Comparison of ENCODE assay signal across 15 cellular contexts in the genomic region with DNA sequence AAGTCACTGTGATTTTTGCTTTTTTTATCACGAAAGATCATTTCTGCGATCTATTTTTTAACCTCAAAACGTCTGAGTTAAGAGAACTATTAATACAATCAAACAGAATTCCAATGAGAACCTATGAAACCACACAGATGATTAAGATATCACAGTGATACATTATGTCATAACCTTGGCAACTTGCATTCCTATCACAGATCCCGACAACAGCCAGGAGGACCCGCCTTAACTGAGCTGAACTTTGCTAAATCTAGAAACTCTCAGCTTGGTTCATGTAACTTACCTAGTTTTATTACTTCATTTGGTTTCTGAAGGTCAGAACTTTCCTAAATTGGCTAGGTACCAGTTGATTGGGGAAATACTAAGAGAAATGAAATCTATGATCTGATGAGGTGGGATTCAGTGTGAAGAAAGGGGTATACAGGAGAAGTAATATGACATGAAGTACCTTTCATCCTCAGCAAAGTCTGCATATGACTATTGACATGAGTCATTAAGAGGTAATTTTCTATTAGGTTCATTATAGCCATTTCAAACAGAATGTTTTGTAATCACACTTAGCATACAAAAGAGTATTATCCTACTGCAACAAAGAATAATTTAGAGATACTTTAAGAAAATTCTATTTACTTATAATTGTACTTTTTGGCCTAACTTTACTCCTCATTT. TPM values are rescaled to one million over a fixed set of nuclear protein-coding genes. Genes with fewer than 3 reads are reported as not detected.
DNase-seq lines count a peak whose midpoint lies in the region; ATAC-seq and TF ChIP-seq lines count a peak whose summit lies in the region.
"Had no signal": no experiment of that assay in that cellular context is flagged by ENCODE, and none has a peak within 500 bp of the region (broad histone marks: within the 10 kb centered on the region; RNA-seq: fewer than 3 reads in every experiment).

No MANE protein-coding gene starts in this region.

- H3F3A ChIP-seq in SK-N-SH (replicated peaks; ENCODE audit: insufficient read depth) (no peaks in the 10 kb centered on the region), PC-3 (ENCODE audit: low read length, unreplicated experiment) (peaks cover 11% of the 10 kb centered on the region)

- no peaks in the 10 kb centered on the region for H3K9me2 ChIP-seq in SK-N-SH
- no peaks in the 10 kb centered on the region for H3K9me2 ChIP-seq in PC-3 (replicated peaks; ENCODE audit: low read length)

- peaks cover 9 to 15% of the 10 kb centered on the region in 2 experiments for H3K36me3 ChIP-seq in SK-N-SH (replicated peaks in 1 of 2; ENCODE audit: control insufficient read depth in 1 of 2, insufficient read depth in 2 of 2, low read length in 1 of 2)
- H3K36me3 ChIP-seq in PC-3 (ENCODE audit: low read depth, low read length): peaks cover 5% of the 10 kb centered on the region; the same call in 1 of the 2 replicates

- POLR2A ChIA-PET in SK-N-SH (lab: Yijun Ruan, JAX): no interaction called here
- POLR2A ChIA-PET in PC-3 (lab: Charles Lee; ENCODE audit: unreplicated experiment): no interaction called here

- DNase-seq in SK-N-SH (no peak), PC-3 (peak; percentile 42), epithelial cell of prostate (ENCODE audit: low read depth, low spot score) (no peak), myocyte (ENCODE audit: low read depth) (peak; percentile 9), NCI-H774 (lab: John Stamatoyannopoulos, UW) (no peak), iPS-NIHi11 (ENCODE audit: low spot score) (no peak)
- DNase-seq: C1 segment of cervical spinal cord, NCI-H146, NCI-H2081 treated with DMSO at 0.1 percent for 48 hours, NCI-H2227 treated with DMSO at 0.1 percent for 48 hours, OCI-M1, Right ventricle myocardium superior had no signal

- peaks cover 0 to 2% of the 10 kb centered on the region in 2 experiments; a peak in 3 of 4 replicates for H3K4me1 ChIP-seq in SK-N-SH (ENCODE audit: control insufficient read depth in 1 of 2, insufficient read depth in 2 of 2, low read depth in 1 of 2, low read length in 1 of 2)
- peaks cover 31% of the 10 kb centered on the region for H3K4me1 ChIP-seq in PC-3 (ENCODE audit: insufficient read depth, low read length)

- H4K20me1 ChIP-seq in SK-N-SH (ENCODE audit: insufficient read depth) (peaks cover 7% of the 10 kb centered on the region; the same call in 1 of the 2 replicates), PC-3 (ENCODE audit: low read length) (peaks cover 22% of the 10 kb centered on the region)

- H3K79me2 ChIP-seq in SK-N-SH (ENCODE audit: insufficient read depth) (peaks cover 28% of the 10 kb centered on the region), PC-3 (ENCODE audit: low read length) (peaks cover 82% of the 10 kb centered on the region)

- H3K27ac ChIP-seq in SK-N-SH (ENCODE audit: low read depth in 2 of 2, low read length in 1 of 2) (peak overlapping the region in 1 of 2 experiments; percentile 29; a peak in 1 of 4 replicates), PC-3 (ENCODE audit: low read length) (peak overlapping the region; percentile 55), epithelial cell of prostate (peak overlapping the region; percentile 71)
- H3K27ac ChIP-seq: 22Rv1 had no signal

- TF ChIP-seq EP300 in SK-N-SH (IDR thresholded peaks at IDR 0.05; ENCODE audit: borderline replicate concordance in 1 of 2, low read depth in 1 of 2, low read length in 1 of 2): no peak

- intact Hi-C loops in PC-3 (cut with micrococcal nuclease): no loop called here

- H3K27me3 ChIP-seq in SK-N-SH (ENCODE audit: insufficient read depth) (no peaks in the 10 kb centered on the region), PC-3 (ENCODE audit: low read length) (no peaks in the 10 kb centered on the region)

- no TSS peak for BruUV-seq in PC-3 (replicated peaks; lab: Mats Ljungman, UMichigan)

- CTCF ChIA-PET in SK-N-SH (lab: Yijun Ruan, JAX) (interaction anchor here (0.6 kb wide), 1 partner anchor 106 kb away, joined by 3 read pairs; no protein-coding TSS in a partner anchor), PC-3 (lab: Charles Lee) (no interaction called here)

- no peak for TF ChIP-seq CTCF in SK-N-SH (IDR thresholded peaks at IDR 0.05)
- no peak for TF ChIP-seq CTCF in PC-3 (conservative IDR thresholded peaks at IDR 0.05; ENCODE audit: low read depth, low read length)

- no peak overlapping the region for H2AFZ ChIP-seq in SK-N-SH (ENCODE audit: low read depth)
- H2AFZ ChIP-seq in PC-3 (ENCODE audit: low read length): no peak overlapping the region

- no peaks in the 10 kb centered on the region for H3K9me3 ChIP-seq in SK-N-SH
- H3K9me3 ChIP-seq in PC-3 (ENCODE audit: low read length): no peaks in the 10 kb centered on the region

- peak; percentile 82 for ATAC-seq in SK-N-SH treated with all-trans-retinoic acid at 6 μM for 48 hours
- ATAC-seq in PC-3: 0 out of 2 replicates have a peak, but pooled peaks have one; percentile 30
- ATAC-seq in HG03196 (IDR thresholded peaks at IDR 0.05; ENCODE audit: unreplicated experiment): no peak

- H3K4me2 ChIP-seq in SK-N-SH (no peak overlapping the region), PC-3 (ENCODE audit: low read length) (peak overlapping the region; percentile 60)

- no peak overlapping the region for H3K9ac ChIP-seq in SK-N-SH
- H3K9ac ChIP-seq in PC-3 (ENCODE audit: low read length): no peak overlapping the region

- H3K4me3 ChIP-seq in SK-N-SH (ENCODE audit: low read depth in 2 of 2, low read length in 1 of 2): no peak overlapping the region
- peak overlapping the region; percentile 6; the same call in 1 of the 2 replicates for H3K4me3 ChIP-seq in PC-3 (ENCODE audit: low read length)

- WGBS in SK-N-SH (ENCODE audit: low lambda C conversion rate): 71% methylated on average over 5 of the region's 5 CpGs

- no peak for TF ChIP-seq RAD21 in SK-N-SH (IDR thresholded peaks at IDR 0.05; ENCODE audit: low read length)

TF ChIP-seq in SK-N-SH treated with all-trans-retinoic acid at 6 μM for 48 hours, 23 proteins besides CTCF, POLR2A, EP300 and RAD21 (continues in another document):
- TF ChIP-seq ZFP30 (CRISPR knock-in tag; IDR thresholded peaks at IDR 0.05) (no peak), ZNF70 (CRISPR knock-in tag; IDR thresholded peaks at IDR 0.05) (no peak)
- TF ChIP-seq, protein P1, sequence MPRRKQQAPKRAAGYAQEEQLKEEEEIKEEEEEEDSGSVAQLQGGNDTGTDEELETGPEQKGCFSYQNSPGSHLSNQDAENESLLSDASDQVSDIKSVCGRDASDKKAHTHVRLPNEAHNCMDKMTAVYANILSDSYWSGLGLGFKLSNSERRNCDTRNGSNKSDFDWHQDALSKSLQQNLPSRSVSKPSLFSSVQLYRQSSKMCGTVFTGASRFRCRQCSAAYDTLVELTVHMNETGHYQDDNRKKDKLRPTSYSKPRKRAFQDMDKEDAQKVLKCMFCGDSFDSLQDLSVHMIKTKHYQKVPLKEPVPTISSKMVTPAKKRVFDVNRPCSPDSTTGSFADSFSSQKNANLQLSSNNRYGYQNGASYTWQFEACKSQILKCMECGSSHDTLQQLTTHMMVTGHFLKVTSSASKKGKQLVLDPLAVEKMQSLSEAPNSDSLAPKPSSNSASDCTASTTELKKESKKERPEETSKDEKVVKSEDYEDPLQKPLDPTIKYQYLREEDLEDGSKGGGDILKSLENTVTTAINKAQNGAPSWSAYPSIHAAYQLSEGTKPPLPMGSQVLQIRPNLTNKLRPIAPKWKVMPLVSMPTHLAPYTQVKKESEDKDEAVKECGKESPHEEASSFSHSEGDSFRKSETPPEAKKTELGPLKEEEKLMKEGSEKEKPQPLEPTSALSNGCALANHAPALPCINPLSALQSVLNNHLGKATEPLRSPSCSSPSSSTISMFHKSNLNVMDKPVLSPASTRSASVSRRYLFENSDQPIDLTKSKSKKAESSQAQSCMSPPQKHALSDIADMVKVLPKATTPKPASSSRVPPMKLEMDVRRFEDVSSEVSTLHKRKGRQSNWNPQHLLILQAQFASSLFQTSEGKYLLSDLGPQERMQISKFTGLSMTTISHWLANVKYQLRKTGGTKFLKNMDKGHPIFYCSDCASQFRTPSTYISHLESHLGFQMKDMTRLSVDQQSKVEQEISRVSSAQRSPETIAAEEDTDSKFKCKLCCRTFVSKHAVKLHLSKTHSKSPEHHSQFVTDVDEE (CRISPR knock-in tag; IDR thresholded peaks at IDR 0.05): no peak

TF ChIP-seq in SK-N-SH, 30 proteins besides CTCF, POLR2A, EP300 and RAD21 (continues in another document):
- TF ChIP-seq, protein P2, sequence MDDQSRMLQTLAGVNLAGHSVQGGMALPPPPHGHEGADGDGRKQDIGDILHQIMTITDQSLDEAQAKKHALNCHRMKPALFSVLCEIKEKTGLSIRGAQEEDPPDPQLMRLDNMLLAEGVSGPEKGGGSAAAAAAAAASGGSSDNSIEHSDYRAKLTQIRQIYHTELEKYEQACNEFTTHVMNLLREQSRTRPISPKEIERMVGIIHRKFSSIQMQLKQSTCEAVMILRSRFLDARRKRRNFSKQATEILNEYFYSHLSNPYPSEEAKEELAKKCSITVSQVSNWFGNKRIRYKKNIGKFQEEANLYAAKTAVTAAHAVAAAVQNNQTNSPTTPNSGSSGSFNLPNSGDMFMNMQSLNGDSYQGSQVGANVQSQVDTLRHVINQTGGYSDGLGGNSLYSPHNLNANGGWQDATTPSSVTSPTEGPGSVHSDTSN (IDR thresholded peaks at IDR 0.05): no peak
- no peak for TF ChIP-seq NFIC (IDR thresholded peaks at IDR 0.05; ENCODE audit: borderline replicate concordance)
- no peak for TF ChIP-seq TEAD4 (IDR thresholded peaks at IDR 0.05; ENCODE audit: borderline replicate concordance, insufficient read depth)

RNA-seq across cellular contexts. Expression of a gene that starts 11.2 kb away (rescaled TPM):
- 37.2 and 43.4 TPM in 2 replicates for polyA plus RNA-seq in SK-N-SH (2012; rRNA removed)
- 46.3 and 51.5 TPM in 2 replicates for polyA plus RNA-seq in SK-N-SH (2012; cell fraction: cytosol; rRNA removed)
- 17.0 and 17.3 TPM in 2 replicates for polyA plus RNA-seq in SK-N-SH (2012; cell fraction: nucleus; rRNA removed)
- total RNA-seq in PC-3 (2014; rRNA removed) (18.6 and 27.7 TPM in 2 replicates), myocyte (16.4 and 20.9 TPM in 2 replicates)
- 28.1 TPM for polyA plus RNA-seq in myocyte (2012)

RNA-seq across cellular contexts. Expression of a gene that starts 11.7 kb away (rescaled TPM):
- polyA plus RNA-seq in SK-N-SH (2012; rRNA removed): 12.5 and 16.1 TPM in 2 replicates
- polyA plus RNA-seq in SK-N-SH (2012; cell fraction: cytosol; rRNA removed): 13.7 and 14.2 TPM in 2 replicates
- polyA plus RNA-seq in SK-N-SH (2012; cell fraction: nucleus; rRNA removed): 12.1 and 13.3 TPM in 2 replicates
- total RNA-seq in PC-3 (2014; rRNA removed) (18.4 and 23.0 TPM in 2 replicates), myocyte (7.3 and 10.1 TPM in 2 replicates)
- polyA plus RNA-seq in myocyte (2012): 13.3 TPM

Comparison
In these comparisons a context has a peak if more than half of its experiments do, and no peak if none do; other contexts are left out.
1. DNase-seq: peak in PC-3 (single experiment) and myocyte (single experiment); none in SK-N-SH (single experiment), epithelial cell of prostate (single experiment), NCI-H774 (single experiment) and iPS-NIHi11 (single experiment).